ENCODE assay signal across 13 cellular contexts in the genomic region with DNA sequence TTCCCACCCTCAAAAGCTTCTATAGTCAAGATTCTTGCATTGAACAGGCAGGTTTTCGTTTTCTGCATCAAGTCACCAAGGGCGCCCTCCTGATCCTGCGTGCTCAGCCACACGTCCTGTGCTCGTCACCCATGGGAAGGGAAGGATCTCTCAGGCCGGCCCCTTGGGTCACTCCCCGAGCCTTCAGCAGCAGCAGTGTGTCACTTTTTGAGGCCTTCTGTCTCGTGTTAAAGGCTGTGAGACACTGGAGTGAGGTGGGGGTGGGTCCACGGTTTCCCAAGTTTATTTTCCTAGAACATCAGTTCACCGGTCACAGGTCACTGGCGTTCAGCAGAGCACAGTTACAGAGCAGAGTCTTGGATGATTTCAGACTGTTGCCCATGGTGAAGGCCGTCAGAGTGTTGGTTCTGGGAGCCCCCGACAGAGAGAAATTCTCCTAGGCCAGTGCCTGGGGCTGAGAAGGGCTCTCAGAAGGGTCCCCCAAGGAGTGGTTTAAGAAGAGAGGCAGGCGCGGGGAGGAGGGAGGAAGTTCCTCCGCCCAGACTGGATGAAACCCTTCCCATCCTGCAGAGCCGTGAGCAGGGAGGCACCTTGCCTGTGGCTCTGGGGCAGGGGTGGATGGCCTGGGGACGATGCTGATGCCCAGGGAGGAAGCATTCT.
"Had no signal": no experiment of that assay in that cellular context is flagged by ENCODE, and none has a peak within 500 bp of the region (broad histone marks: within the 10 kb centered on the region; RNA-seq: fewer than 3 reads in every experiment).

No MANE protein-coding gene starts in this region.

- H3K9me3 ChIP-seq: breast epithelium, thyroid gland had no signal

- DNase-seq: activated CD4-positive, alpha-beta T cell treated with anti-CD3 and anti-CD28 coated beads for 48 hours; activated CD8-positive, alpha-beta memory T cell treated with anti-CD3 and anti-CD28 coated beads, Interleukin-2, amount 50 U/mL, for 4 hours; activated CD8-positive, alpha-beta T cell treated with anti-CD3 and anti-CD28 coated beads, Interleukin-2, amount 10 ng/mL, durations not matched to agents 7 days and 5 days; activated naive CD4-positive, alpha-beta T cell; activated naive CD8-positive, alpha-beta T cell treated with anti-CD3 and anti-CD28 coated beads, Interleukin-2, amount 50 U/mL, for 24 hours; islet precursor cell; stimulated activated CD4-positive, alpha-beta T cell treated with anti-CD3 and anti-CD28 coated beads, Interleukin-2, amount 100 ng/mL, for 24 hours; thyroid gland had no signal

- H3K27me3 Mint-ChIP-seq: activated naive CD8-positive, alpha-beta T cell treated with anti-CD3 and anti-CD28 coated beads, Interleukin-2, amount 50 U/mL, for 24 hours had no signal

- H3K27me3 ChIP-seq: breast epithelium, dorsolateral prefrontal cortex, hepatocyte, thyroid gland had no signal

- H3K27ac Mint-ChIP-seq: activated CD8-positive, alpha-beta T cell treated with anti-CD3 and anti-CD28 coated beads, Interleukin-2, amount 10 ng/mL, durations not matched to agents 7 days and 5 days; activated naive CD8-positive, alpha-beta T cell treated with anti-CD3 and anti-CD28 coated beads, Interleukin-2, amount 50 U/mL, for 24 hours had no signal

- H3K4me3 Mint-ChIP-seq: activated CD8-positive, alpha-beta T cell treated with anti-CD3 and anti-CD28 coated beads, Interleukin-2, amount 10 ng/mL, durations not matched to agents 7 days and 5 days; activated naive CD8-positive, alpha-beta T cell treated with anti-CD3 and anti-CD28 coated beads, Interleukin-2, amount 50 U/mL, for 24 hours; nephron; WTC11 had no signal

- H2AFZ ChIP-seq: hepatocyte had no signal

- H3K4me1 Mint-ChIP-seq: nephron, WTC11 had no signal

- H3K4me2 ChIP-seq: hepatocyte had no signal

- H3K9me3 Mint-ChIP-seq: activated naive CD8-positive, alpha-beta T cell treated with anti-CD3 and anti-CD28 coated beads, Interleukin-2, amount 50 U/mL, for 24 hours; nephron; WTC11 had no signal

- H3K4me1 ChIP-seq: breast epithelium had no signal

- ATAC-seq: activated CD8-positive, alpha-beta T cell treated with anti-CD3 and anti-CD28 coated beads, Interleukin-2, amount 10 ng/mL, durations not matched to agents 7 days and 5 days; activated naive CD8-positive, alpha-beta T cell treated with anti-CD3 and anti-CD28 coated beads, Interleukin-2, amount 50 U/mL, for 24 hours; WTC11 had no signal

- H3K27ac ChIP-seq: breast epithelium, hepatocyte, thyroid gland had no signal

- H3K4me3 ChIP-seq: breast epithelium, dorsolateral prefrontal cortex, hepatocyte, thyroid gland had no signal
